In the genomic region with DNA sequence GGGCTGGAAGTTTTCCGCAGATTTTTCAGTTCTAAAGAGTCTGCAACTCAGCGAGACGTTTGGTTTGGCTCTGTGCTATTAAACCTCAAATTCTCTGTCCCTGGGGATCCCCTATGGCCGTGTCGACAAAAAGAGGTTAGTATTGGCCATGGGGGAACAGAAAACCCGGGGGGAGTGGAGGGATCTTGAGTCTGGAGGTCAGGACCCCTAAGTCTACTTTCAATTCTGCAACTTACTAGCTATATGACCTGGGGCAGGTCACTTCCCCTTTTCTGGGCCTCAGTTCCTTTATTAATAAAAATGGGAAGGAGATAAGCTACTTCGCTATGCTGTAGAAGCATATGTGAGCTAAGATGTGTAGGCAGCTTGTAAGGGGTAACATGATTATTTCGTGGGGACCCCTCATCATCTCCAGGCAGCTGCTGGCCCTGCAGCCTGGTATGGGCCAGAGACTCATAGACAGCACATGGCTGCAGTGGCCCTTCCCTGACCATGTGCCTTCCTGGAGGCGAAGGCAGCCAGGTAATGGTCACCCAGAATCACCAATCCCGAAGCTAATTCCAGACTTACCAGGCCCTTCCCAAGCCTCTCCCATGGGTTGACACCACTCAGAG, we compare ENCODE assay signal across 1 cellular context.
TF ChIP-seq lines count a peak whose summit lies in the region.

No MANE protein-coding gene starts in this region.

TF ChIP-seq in IMR-90, 13 proteins besides CTCF, POLR2A, EP300 and RAD21 (continued from another document):
- TF ChIP-seq RFX5 (IDR thresholded peaks at IDR 0.05; ENCODE audit: low read depth, low read length): no peak
- no peak for TF ChIP-seq CEBPB (IDR thresholded peaks at IDR 0.05; ENCODE audit: low read depth, low read length)
- no peak for TF ChIP-seq BHLHE40 (IDR thresholded peaks at IDR 0.05; ENCODE audit: low read depth, low read length)
